17 cellular contexts compared by ENCODE assay signal in genomic region chr11:44243086-44243485, GRCh38.
DNase-seq lines count a peak whose midpoint lies in the region; ATAC-seq and TF ChIP-seq lines count a peak whose summit lies in the region.
"Had no signal": no experiment of that assay in that cellular context is flagged by ENCODE, and none has a peak within 500 bp of the region (broad histone marks: within the 10 kb centered on the region; RNA-seq: fewer than 3 reads in every experiment).

No MANE protein-coding gene starts in this region.

- no TSS peak for BruUV-seq in HCT116 (replicated peaks; lab: Mats Ljungman, UMichigan)

- POLR2A ChIA-PET in HCT116 (lab: Charles Lee): no interaction called here
- POLR2A ChIA-PET in activated CD4-positive, alpha-beta memory T cell treated with anti-CD3 and anti-CD28 coated beads for 36 hours (lab: Charles Lee): no interaction called here

- no peaks in the 10 kb centered on the region for H3K36me3 ChIP-seq in HCT116 (ENCODE audit: control insufficient read depth in 1 of 2, insufficient read depth in 2 of 2, low read length in 2 of 2)
- H3K36me3 ChIP-seq in left lung: peaks cover 0 to 13% of the 10 kb centered on the region in 2 donors
- H3K36me3 ChIP-seq in adrenal gland (replicated peaks in 1 of 2): no peaks in the 10 kb centered on the region

- no peaks in the 10 kb centered on the region for H3K27me3 Mint-ChIP-seq in activated CD4-positive, alpha-beta memory T cell treated with anti-CD3 and anti-CD28 coated beads for 36 hours
- H3K27me3 Mint-ChIP-seq: naive thymus-derived CD8-positive, alpha-beta T cell; stimulated activated naive CD8-positive, alpha-beta T cell treated with anti-CD3 and anti-CD28 coated beads, Interleukin-15, amount 100 ng/mL, for 72 hours had no signal

- intact Hi-C loops in HCT116 (cut with micrococcal nuclease) (no loop called here), left lung (cut with DNase I) (no loop called here), adrenal gland (cut with DNase I) (no loop called here)
- intact Hi-C loops in activated CD4-positive, alpha-beta memory T cell treated with anti-CD3 and anti-CD28 coated beads for 36 hours (cut with micrococcal nuclease): no loop called here

- no peaks in the 10 kb centered on the region for H3K79me2 ChIP-seq in HCT116 (ENCODE audit: insufficient read depth, low read length)

- H3K27ac ChIP-seq in HCT116 (ENCODE audit: low read depth, low read length): no peak overlapping the region
- H3K27ac ChIP-seq in left lung: no peak overlapping the region
- no peak overlapping the region for H3K27ac ChIP-seq in adrenal gland
- H3K27ac ChIP-seq: coronary artery had no signal

- no peak overlapping the region for H3K9ac ChIP-seq in HCT116 (ENCODE audit: low read length)

- DNase-seq in HCT116 (ENCODE audit: low read depth, low spot score) (no peak), left lung (no peak), retina (peak; percentile 51), left lobe of liver (ENCODE audit: low spot score) (no peak), adrenal gland (no peak)
- no peak for DNase-seq in activated CD4-positive, alpha-beta memory T cell treated with anti-CD3 and anti-CD28 coated beads for 36 hours
- DNase-seq: activated CD4-positive, alpha-beta T cell treated with anti-CD3 and anti-CD28 coated beads for 1 hour; DMS79; naive thymus-derived CD8-positive, alpha-beta T cell; NCI-H1417; NCI-H510A treated with DMSO at 0.1 percent for 48 hours; stimulated activated CD4-positive, alpha-beta T cell treated with anti-CD3 and anti-CD28 coated beads, Interleukin-4, amount 100 ng/mL, for 24 hours; stimulated activated naive CD8-positive, alpha-beta T cell treated with anti-CD3 and anti-CD28 coated beads, Interleukin-15, amount 100 ng/mL, for 72 hours had no signal

- H3K4me1 ChIP-seq in HCT116 (ENCODE audit: control insufficient read depth in 1 of 2, insufficient read depth in 2 of 2, low read length in 2 of 2): peaks cover 10 to 20% of the 10 kb centered on the region in 2 experiments
- H3K4me1 ChIP-seq in left lung: peaks cover 0 to 8% of the 10 kb centered on the region in 2 donors
- no peaks in the 10 kb centered on the region for H3K4me1 ChIP-seq in adrenal gland (replicated peaks in 1 of 2)

- H3K27me3 ChIP-seq in HCT116 (ENCODE audit: insufficient read depth, low read length) (no peaks in the 10 kb centered on the region), left lung (no peaks in the 10 kb centered on the region), adrenal gland (no peaks in the 10 kb centered on the region)

- CTCF ChIA-PET in HCT116 (lab: Charles Lee): no interaction called here
- CTCF ChIA-PET in activated CD4-positive, alpha-beta memory T cell treated with anti-CD3 and anti-CD28 coated beads for 36 hours (lab: Charles Lee): interaction anchor here (1.0 kb wide), 1 partner anchor 149 kb away, joined by 3 read pairs; no protein-coding TSS in a partner anchor

- RAD21 ChIA-PET in HCT116 (lab: Charles Lee; ENCODE audit: low non-redundant PET in 1 of 2, low total read pairs in 2 of 2, uncharacterized antibody in 2 of 2, unreplicated experiment in 2 of 2): no interaction called here

- no peak overlapping the region for H2AFZ ChIP-seq in HCT116 (ENCODE audit: low read depth, low read length, poor library complexity, severe bottlenecking)

- H3K36me3 Mint-ChIP-seq in activated CD4-positive, alpha-beta memory T cell treated with anti-CD3 and anti-CD28 coated beads for 36 hours: peaks cover 38% of the 10 kb centered on the region

- H3K4me3 ChIP-seq in HCT116 (replicated peaks in 1 of 2; ENCODE audit: low read depth in 1 of 2, low read length in 2 of 2): no peak overlapping the region
- H3K4me3 ChIP-seq in left lung: no peak overlapping the region
- H3K4me3 ChIP-seq in adrenal gland: no peak overlapping the region
- H3K4me3 ChIP-seq: coronary artery had no signal

- H3K9me2 ChIP-seq in HCT116 (ENCODE audit: insufficient read depth): no peaks in the 10 kb centered on the region

- TF ChIP-seq CTCF in HCT116 (IDR thresholded peaks at IDR 0.05 in 2 of 3, conservative IDR thresholded peaks at IDR 0.05 in 1 of 3; ENCODE audit: borderline replicate concordance in 1 of 3, insufficient read depth in 1 of 3, low read depth in 2 of 3, low read length in 2 of 3): no peak
- no peak for TF ChIP-seq CTCF in left lung (IDR thresholded peaks at IDR 0.05)
- TF ChIP-seq CTCF in adrenal gland (IDR thresholded peaks at IDR 0.05): no peak

- 79 to 83% (median 81%) methylated on average over 5 of the region's 5 CpGs for WGBS in adrenal gland, 4 donors

- no peaks in the 10 kb centered on the region for H3K9me3 Mint-ChIP-seq in activated CD4-positive, alpha-beta memory T cell treated with anti-CD3 and anti-CD28 coated beads for 36 hours
- H3K9me3 Mint-ChIP-seq: activated T-helper 2 cell treated with anti-CD3 and anti-CD28 coated beads, Interferon-gamma antibody, Interleukin-2, Interleukin-4, amounts not matched to agents 10 μg/mL and 5 μg/mL and 100 μg/mL, durations not matched to agents 14 hours and 24 hours and 36 hours; naive thymus-derived CD8-positive, alpha-beta T cell; stimulated activated naive CD8-positive, alpha-beta T cell treated with anti-CD3 and anti-CD28 coated beads, Interleukin-15, amount 100 ng/mL, for 72 hours had no signal

- H4K20me1 ChIP-seq in HCT116 (ENCODE audit: insufficient read depth): no peaks in the 10 kb centered on the region

- no peak for TF ChIP-seq POLR2A in HCT116 (IDR thresholded peaks at IDR 0.05; ENCODE audit: borderline replicate concordance, extremely low read depth, insufficient read depth, insufficient read length)
- TF ChIP-seq POLR2A in adrenal gland (IDR thresholded peaks at IDR 0.05): no peak

- no peak for TF ChIP-seq RAD21 in HCT116 (IDR thresholded peaks at IDR 0.05; ENCODE audit: low read depth)

- H3K27ac Mint-ChIP-seq in activated CD4-positive, alpha-beta memory T cell treated with anti-CD3 and anti-CD28 coated beads for 36 hours: no peak overlapping the region
- H3K27ac Mint-ChIP-seq: activated T-helper 2 cell treated with anti-CD3 and anti-CD28 coated beads, Interferon-gamma antibody, Interleukin-2, Interleukin-4, amounts not matched to agents 10 μg/mL and 5 μg/mL and 100 μg/mL, durations not matched to agents 14 hours and 24 hours and 36 hours; stimulated activated naive CD8-positive, alpha-beta T cell treated with anti-CD3 and anti-CD28 coated beads, Interleukin-15, amount 100 ng/mL, for 72 hours had no signal

- H3K4me3 Mint-ChIP-seq in activated CD4-positive, alpha-beta memory T cell treated with anti-CD3 and anti-CD28 coated beads for 36 hours: no peak overlapping the region
- H3K4me3 Mint-ChIP-seq: naive thymus-derived CD8-positive, alpha-beta T cell; stimulated activated naive CD8-positive, alpha-beta T cell treated with anti-CD3 and anti-CD28 coated beads, Interleukin-15, amount 100 ng/mL, for 72 hours had no signal

- H3K4me1 Mint-ChIP-seq in activated CD4-positive, alpha-beta memory T cell treated with anti-CD3 and anti-CD28 coated beads for 36 hours (ENCODE audit: low read depth): no peaks in the 10 kb centered on the region
- H3K4me1 Mint-ChIP-seq: naive thymus-derived CD8-positive, alpha-beta T cell; stimulated activated naive CD8-positive, alpha-beta T cell treated with anti-CD3 and anti-CD28 coated beads, Interleukin-15, amount 100 ng/mL, for 72 hours had no signal

- peak overlapping the region; percentile 44; the same call in 1 of the 2 replicates for H3K4me2 ChIP-seq in HCT116 (ENCODE audit: low read length)

- H3K9me3 ChIP-seq in HCT116 (ENCODE audit: control insufficient read depth in 1 of 2, insufficient read depth in 1 of 2, low read depth in 1 of 2, low read length in 2 of 2) (no peaks in the 10 kb centered on the region), left lung (no peaks in the 10 kb centered on the region), adrenal gland (replicated peaks in 1 of 3) (no peaks in the 10 kb centered on the region)

- ATAC-seq in HCT116 (no peak), SK-N-SH treated with all-trans-retinoic acid at 6 μM for 48 hours (peak; percentile 14; the same call in 2 of the 3 replicates), left lung (peak; percentile 58), left lobe of liver (no peak), HG03108 (IDR thresholded peaks at IDR 0.05; ENCODE audit: unreplicated experiment) (no peak)
- ATAC-seq: naive thymus-derived CD8-positive, alpha-beta T cell; stimulated activated naive CD8-positive, alpha-beta T cell treated with anti-CD3 and anti-CD28 coated beads, Interleukin-15, amount 100 ng/mL, for 72 hours had no signal

TF ChIP-seq in SK-N-SH treated with all-trans-retinoic acid at 6 μM for 48 hours, 23 proteins besides CTCF, POLR2A, EP300 and RAD21 (continues in another document):
- TF ChIP-seq ESRRG (CRISPR knock-in tag; IDR thresholded peaks at IDR 0.05) (no peak), POU6F1 (CRISPR knock-in tag; IDR thresholded peaks at IDR 0.05; ENCODE audit: borderline replicate concordance, low read depth) (no peak), RARB (CRISPR knock-in tag; IDR thresholded peaks at IDR 0.05) (no peak), ZFP30 (CRISPR knock-in tag; IDR thresholded peaks at IDR 0.05) (no peak), ZC3H10 (CRISPR knock-in tag; IDR thresholded peaks at IDR 0.05) (no peak), GLIS3 (CRISPR knock-in tag; IDR thresholded peaks at IDR 0.05) (no peak), TCF4 (CRISPR knock-in tag; IDR thresholded peaks at IDR 0.05; ENCODE audit: borderline replicate concordance) (no peak)

Comparison
In these comparisons a context has a peak if more than half of its experiments do, and no peak if none do; other contexts are left out.
1. ATAC-seq: peak in SK-N-SH treated with all-trans-retinoic acid at 6 μM for 48 hours (single experiment) and left lung (single experiment); none in HCT116 (single experiment), left lobe of liver (single experiment) and HG03108 (single experiment).